7 cellular contexts compared by ENCODE assay signal in the genomic region with DNA sequence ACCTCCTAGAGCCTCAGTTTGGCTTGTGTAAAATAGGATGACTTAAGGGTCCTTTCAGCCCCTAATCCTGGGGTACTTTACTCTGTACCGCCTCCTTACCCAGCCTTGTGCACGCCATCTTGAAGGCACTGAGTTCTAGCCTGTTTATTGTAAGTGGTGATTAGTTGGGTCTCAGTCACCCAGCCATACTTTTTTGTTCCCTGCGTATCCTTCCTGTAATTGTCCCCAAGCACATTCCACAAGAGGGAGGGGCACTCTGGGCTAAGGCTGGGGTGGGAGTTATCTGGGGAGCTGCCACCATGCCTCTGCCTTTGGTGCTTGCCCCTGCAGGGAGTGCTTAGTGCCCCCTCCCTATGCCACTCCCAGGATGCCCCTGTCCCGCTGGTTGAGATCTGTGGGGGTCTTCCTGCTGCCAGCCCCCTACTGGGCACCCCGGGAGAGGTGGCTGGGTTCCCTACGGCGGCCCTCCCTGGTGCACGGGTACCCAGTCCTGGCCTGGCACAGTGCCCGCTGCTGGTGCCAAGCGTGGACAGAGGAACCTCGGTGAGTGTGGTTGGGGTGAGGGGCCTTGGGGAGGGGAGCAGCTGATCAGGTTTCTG. TPM values are rescaled to one million over a fixed set of nuclear protein-coding genes. Genes with fewer than 3 reads are reported as not detected.
A peak's percentile ranks its signal among the peaks of the same experiment; 100 is the strongest.
DNase-seq lines count a peak whose midpoint lies in the region; ATAC-seq, FAIRE-seq and TF ChIP-seq lines count a peak whose summit lies in the region.

No MANE protein-coding gene starts in this region.

- H3K79me2 ChIP-seq in H1 (ENCODE audit: control insufficient read depth in 1 of 2, insufficient read depth in 2 of 2, low read length in 2 of 2), result peaks cover 8 to 36% of the 10 kb centered on the region in 2 experiments

- peak overlapping the region; percentile 90 to 98 (median 98) for H3K27ac Mint-ChIP-seq in naive B cell

- H3K23me2 ChIP-seq in H1 (ENCODE audit: low read depth, low read length), result peaks cover 9% of the 10 kb centered on the region

- H3K9ac ChIP-seq in H1 (replicated peaks in 1 of 4; ENCODE audit: extremely low read depth in 1 of 4, low read depth in 3 of 4, low read length in 3 of 4), result peak overlapping the region; percentile 82 to 88 (median 85)

- peak overlapping the region; percentile 77 for H4K5ac ChIP-seq in H1 (ENCODE audit: insufficient read length, low read depth, low read length)

- H4K20me1 ChIP-seq in H1 (replicated peaks in 1 of 2; ENCODE audit: control insufficient read depth in 1 of 2, insufficient read depth in 2 of 2, low read length in 2 of 2), result peaks cover 5 to 20% of the 10 kb centered on the region in 2 experiments

- H2BK120ac ChIP-seq in H1 (replicated peaks; ENCODE audit: low read depth, low read length), result peak overlapping the region; percentile 91

- CTCF ChIA-PET in H1 (lab: Charles Lee; ENCODE audit: partially characterized antibody), result interaction anchor here (1.4 to 1.8 kb wide), 3 partner anchors 14 to 58 kb away, joined by 4 to 12 read pairs (median 4); no protein-coding TSS in a partner anchor

- TF ChIP-seq EP300 in H1 (IDR thresholded peaks at IDR 0.05; ENCODE audit: borderline replicate concordance in 1 of 2, low read depth in 2 of 2, low read length in 2 of 2), result no peak

- peak overlapping the region; percentile 79 to 100 (median 89) for H3K4me3 ChIP-seq in H1 (ENCODE audit: extremely low read depth in 1 of 4, insufficient read depth in 2 of 4, low read depth in 3 of 4, low read length in 4 of 4)

- peaks cover 3 to 32% (median 16%) of the 10 kb centered on the region in 4 experiments; a peak in 6 of 8 replicates for H3K36me3 ChIP-seq in H1 (ENCODE audit: control insufficient read depth in 2 of 4, insufficient read depth in 4 of 4, low read length in 3 of 4)

- TF ChIP-seq RAD21 in H1 (IDR thresholded peaks at IDR 0.05 in 1 of 2, conservative IDR thresholded peaks at IDR 0.05 in 1 of 2; ENCODE audit: low read depth in 2 of 2, low read length in 2 of 2), result no peak

- peaks cover 0 to 8% of the 10 kb centered on the region in 2 donors for H3K36me3 Mint-ChIP-seq in naive B cell

- TF ChIP-seq POLR2A in GM18951 (IDR thresholded peaks at IDR 0.05; ENCODE audit: extremely low read depth, insufficient read depth, insufficient read length), result peak; percentile 24
- TF ChIP-seq POLR2A in H1 (IDR thresholded peaks at IDR 0.05; ENCODE audit: control extremely low read depth in 1 of 2, low read depth in 2 of 2, low read length in 2 of 2), result no peak

- H2AK5ac ChIP-seq in H1 (ENCODE audit: low read depth, low read length), result peak overlapping the region; percentile 42; the same call in 1 of the 2 replicates

- FAIRE-seq in H1 (lab: Jason Lieb, UNC), result no peak

- WGBS in H1 (ENCODE audit: extremely low coverage in 1 of 2, insufficient coverage in 1 of 2, insufficient read length in 1 of 2, insufficient replicate concordance in 2 of 2, low coverage in 1 of 2, low lambda C conversion rate in 2 of 2, missing lambda C conversion rate in 1 of 2), 2 experiments, result 63% methylated on average over 11 of the region's 11 CpGs; no CpG with 5 or more reads in 1 of the 2 experiments

- peaks cover 21 to 37% (median 28%) of the 10 kb centered on the region in 3 donors for H3K4me1 Mint-ChIP-seq in naive B cell

- H3K9me3 ChIP-seq in H1 (ENCODE audit: insufficient read depth in 2 of 2, low read depth in 1 of 2, low read length in 1 of 2), result no peaks in the 10 kb centered on the region

- H3K14ac ChIP-seq in H1 (ENCODE audit: insufficient read length), result peak overlapping the region; percentile 2

- H3K27me3 ChIP-seq in H1 (replicated peaks in 1 of 4; ENCODE audit: control insufficient read depth in 3 of 4, extremely low read depth in 1 of 4, insufficient read depth in 3 of 4, low read length in 3 of 4), result no peaks in the 10 kb centered on the region; a peak in 1 of 7 replicates

- H3K23ac ChIP-seq in H1 (ENCODE audit: insufficient read length), result no peak overlapping the region

- peak overlapping the region; percentile 91 for H3K56ac ChIP-seq in H1 (replicated peaks; ENCODE audit: insufficient read length, low read depth, low read length)

- H3K4ac ChIP-seq in H1 (replicated peaks; ENCODE audit: insufficient read length, low read depth, low read length), result peak overlapping the region; percentile 93

- POLR2A ChIA-PET in H1 (lab: Charles Lee; ENCODE audit: partially characterized antibody), result interaction anchor here (0.6 to 1.9 kb wide), 3 partner anchors 12 to 74 kb away, joined by 3 to 12 read pairs (median 6); partner anchors contain the start of genes CLK2 and RUSC1

- in situ Hi-C loops in GM18951 (cut with MboI; ENCODE audit: low sequenced_read_pairs, unreplicated experiment), result no loop called here

- H2BK15ac ChIP-seq in H1 (ENCODE audit: low read length), result 0 out of 2 replicates have a peak overlapping the region, but pooled peaks have one; percentile 4

- peak overlapping the region; percentile 90 to 99 (median 97) for H3K4me3 Mint-ChIP-seq in naive B cell

- H3K9me3 Mint-ChIP-seq in naive B cell, result no peaks in the 10 kb centered on the region

- peak overlapping the region; percentile 89 for H3K18ac ChIP-seq in H1 (ENCODE audit: extremely low read depth, low read length)

- no peak for ATAC-seq in naive B cell (ENCODE audit: low read depth in 2 of 2)
- ATAC-seq in GM19395 (IDR thresholded peaks at IDR 0.05; ENCODE audit: unreplicated experiment), result no peak

- peak overlapping the region; percentile 77 for H4K91ac ChIP-seq in H1 (replicated peaks; ENCODE audit: insufficient read length, low read length)

- H3K4me2 ChIP-seq in H1 (ENCODE audit: insufficient read depth in 1 of 2, low read depth in 2 of 2, low read length in 2 of 2), result peak overlapping the region; percentile 83 to 84

- peak overlapping the region; percentile 88 for H4K8ac ChIP-seq in H1 (ENCODE audit: extremely low read depth, insufficient read depth, low read length)

- H2BK5ac ChIP-seq in H1 (ENCODE audit: low read depth, low read length), result peak overlapping the region; percentile 96

- peaks cover 0 to 8% (median 4%) of the 10 kb centered on the region in 4 experiments; a peak in 6 of 7 replicates for H3K4me1 ChIP-seq in H1 (replicated peaks in 1 of 4; ENCODE audit: control insufficient read depth in 3 of 4, insufficient read depth in 4 of 4, low read length in 3 of 4)

- peak overlapping the region; percentile 15; the same call in 1 of the 2 replicates for H2BK20ac ChIP-seq in H1 (ENCODE audit: low read length)

- H3K27me3 Mint-ChIP-seq in naive B cell, result no peaks in the 10 kb centered on the region

- no peak for TF ChIP-seq CTCF in H1 (IDR thresholded peaks at IDR 0.05; ENCODE audit: control extremely low read depth in 1 of 3, insufficient read depth in 1 of 3, low read depth in 1 of 3, low read length in 3 of 3)

- DNase-seq in H1 (ENCODE audit: low read depth in 1 of 2, low spot score in 2 of 2) (no peak), naive B cell (no peak)
- no peak for DNase-seq in activated effector memory CD4-positive, alpha-beta T cell treated with Interleukin-2 at 50 U/mL for 16 hours
- no peak for DNase-seq in stimulated activated CD4-positive, alpha-beta T cell treated with anti-CD3 and anti-CD28 coated beads, Interleukin-15, amount 100 ng/mL, for 24 hours

- H2BK12ac ChIP-seq in H1 (ENCODE audit: low read depth, low read length), result 0 out of 2 replicates have a peak overlapping the region, but pooled peaks have one; percentile 32

- peak overlapping the region; percentile 65 for H3K27ac ChIP-seq in H1 (ENCODE audit: low read depth, low read length)

- H2AFZ ChIP-seq in H1 (ENCODE audit: low read length), result no peak overlapping the region

- H3K79me1 ChIP-seq in H1 (ENCODE audit: low read depth, low read length), result peaks cover 16% of the 10 kb centered on the region; the same call in 1 of the 2 replicates

RNA-seq across cellular contexts. Expression of gene FDPS, which starts 0.9 kb away (rescaled TPM):
- 91.4 TPM for polyA plus RNA-seq in PFSK-1 (2012; ENCODE audit: insufficient read length, low read depth)
- 368 and 370 TPM in 2 replicates for total RNA-seq in H1 (2021; fragmentation: NEBNext Ultra II Directional; extraction: Animal tissue kit (Norgen Biotek cat#: 25700))
- 234 and 267 TPM in 2 replicates for polyA plus RNA-seq in H1 (2011; rRNA removed)
- polyA plus RNA-seq in H1 (2011; cell fraction: cytosol; rRNA removed), result 353 TPM
- polyA plus RNA-seq in H1 (2011; cell fraction: nucleus; rRNA removed), result 245 TPM
- 352 to 469 TPM (median 417 TPM) in 4 replicates for polyA plus RNA-seq in H1 (2012, experiment 1 of 2)
- polyA plus RNA-seq in H1 (2012, experiment 2 of 2), result 350 TPM
- 351 TPM for polyA plus RNA-seq in H1 (2013, experiment 1 of 2)
- 364 TPM for polyA plus RNA-seq in H1 (2013, experiment 2 of 2)
- polyA minus RNA-seq in H1 (2011; rRNA and poly(A)+ RNA removed), result 183 and 260 TPM in 2 replicates
- polyA minus RNA-seq in H1 (2011; cell fraction: cytosol; rRNA and poly(A)+ RNA removed), result 103 TPM
- 97.7 TPM for polyA minus RNA-seq in H1 (2011; cell fraction: nucleus; rRNA and poly(A)+ RNA removed)
- 100 to 1,000 TPM in 5 of 6 donors, 10 to 100 TPM in 1; 99.4 to 187 (median 117) TPM for polyA plus RNA-seq in naive B cell (ENCODE audit: low read depth in 6 of 6)

RNA-seq across cellular contexts. Expression of gene PKLR, which starts 8.3 kb away (rescaled TPM):
- not detected for polyA plus RNA-seq in PFSK-1 (2012; ENCODE audit: insufficient read length, low read depth)
- 2.3 and 2.4 TPM in 2 replicates for total RNA-seq in H1 (2021; fragmentation: NEBNext Ultra II Directional; extraction: Animal tissue kit (Norgen Biotek cat#: 25700))
- polyA plus RNA-seq in H1 (2011; rRNA removed), result 7.5 and 9.9 TPM in 2 replicates
- 7.1 TPM for polyA plus RNA-seq in H1 (2011; cell fraction: cytosol; rRNA removed)
- polyA plus RNA-seq in H1 (2011; cell fraction: nucleus; rRNA removed), result 8.5 TPM
- polyA plus RNA-seq in H1 (2012, experiment 1 of 2), result 2.9 to 5.2 TPM (median 4.0 TPM) in 4 replicates
- 4.1 TPM for polyA plus RNA-seq in H1 (2012, experiment 2 of 2)
- 0.93 TPM for polyA plus RNA-seq in H1 (2013, experiment 1 of 2)
- 0.96 TPM for polyA plus RNA-seq in H1 (2013, experiment 2 of 2)
- polyA minus RNA-seq in H1 (2011; rRNA and poly(A)+ RNA removed), result 2.8 and 3.7 TPM in 2 replicates
- 1.5 TPM for polyA minus RNA-seq in H1 (2011; cell fraction: cytosol; rRNA and poly(A)+ RNA removed)
- 1.1 TPM for polyA minus RNA-seq in H1 (2011; cell fraction: nucleus; rRNA and poly(A)+ RNA removed)
- polyA plus RNA-seq in naive B cell (ENCODE audit: low read depth in 6 of 6), result not detected

RNA-seq across cellular contexts. Expression of gene RUSC1, which starts 11.2 kb away (rescaled TPM):
- polyA plus RNA-seq in PFSK-1 (2012; ENCODE audit: insufficient read length, low read depth), result 31.0 TPM
- 54.6 and 59.8 TPM in 2 replicates for total RNA-seq in H1 (2021; fragmentation: NEBNext Ultra II Directional; extraction: Animal tissue kit (Norgen Biotek cat#: 25700))
- polyA plus RNA-seq in H1 (2011; rRNA removed) (90.4 and 117 TPM in 2 replicates), naive B cell (ENCODE audit: low read depth in 6 of 6) (1 to 10 TPM in 5 of 6 donors, not detected in 1; 3.4 to 6.5 (median 5.0) TPM)
- 60.0 TPM for polyA plus RNA-seq in H1 (2011; cell fraction: cytosol; rRNA removed)
- 139 TPM for polyA plus RNA-seq in H1 (2011; cell fraction: nucleus; rRNA removed)
- 50.4 to 55.5 TPM (median 53.0 TPM) in 4 replicates for polyA plus RNA-seq in H1 (2012, experiment 1 of 2)
- 70.8 TPM for polyA plus RNA-seq in H1 (2012, experiment 2 of 2)
- 38.0 TPM for polyA plus RNA-seq in H1 (2013, experiment 1 of 2)
- 36.9 TPM for polyA plus RNA-seq in H1 (2013, experiment 2 of 2)
- 26.7 and 34.3 TPM in 2 replicates for polyA minus RNA-seq in H1 (2011; rRNA and poly(A)+ RNA removed)
- 25.6 TPM for polyA minus RNA-seq in H1 (2011; cell fraction: cytosol; rRNA and poly(A)+ RNA removed)
- polyA minus RNA-seq in H1 (2011; cell fraction: nucleus; rRNA and poly(A)+ RNA removed), result 27.8 TPM

RNA-seq across cellular contexts. Expression of gene HCN3, which starts 32.3 kb away (rescaled TPM):
- 3.0 TPM for polyA plus RNA-seq in PFSK-1 (2012; ENCODE audit: insufficient read length, low read depth)
- total RNA-seq in H1 (2021; fragmentation: NEBNext Ultra II Directional; extraction: Animal tissue kit (Norgen Biotek cat#: 25700)), result 5.5 and 6.4 TPM in 2 replicates
- polyA plus RNA-seq in H1 (2011; rRNA removed) (7.3 and 8.8 TPM in 2 replicates), naive B cell (ENCODE audit: low read depth in 6 of 6) (under 1 TPM in 2 of 6 donors, not detected in 4; 0.08 to 0.33 TPM)
- polyA plus RNA-seq in H1 (2011; cell fraction: cytosol; rRNA removed), result 8.3 TPM
- 41.0 TPM for polyA plus RNA-seq in H1 (2011; cell fraction: nucleus; rRNA removed)
- polyA plus RNA-seq in H1 (2012, experiment 1 of 2), result 6.4 to 8.9 TPM (median 6.9 TPM) in 4 replicates
- 3.6 TPM for polyA plus RNA-seq in H1 (2012, experiment 2 of 2)
- polyA plus RNA-seq in H1 (2013, experiment 1 of 2), result 4.6 TPM
- 4.7 TPM for polyA plus RNA-seq in H1 (2013, experiment 2 of 2)
- 4.7 and 8.4 TPM in 2 replicates for polyA minus RNA-seq in H1 (2011; rRNA and poly(A)+ RNA removed)
- 2.5 TPM for polyA minus RNA-seq in H1 (2011; cell fraction: cytosol; rRNA and poly(A)+ RNA removed)
- 7.1 TPM for polyA minus RNA-seq in H1 (2011; cell fraction: nucleus; rRNA and poly(A)+ RNA removed)

RNA-seq across cellular contexts. Expression of gene CLK2, which starts 36.2 kb away (rescaled TPM):
- polyA plus RNA-seq in PFSK-1 (2012; ENCODE audit: insufficient read length, low read depth), result 56.1 TPM
- total RNA-seq in H1 (2021; fragmentation: NEBNext Ultra II Directional; extraction: Animal tissue kit (Norgen Biotek cat#: 25700)), result 58.2 and 62.2 TPM in 2 replicates
- polyA plus RNA-seq in H1 (2011; rRNA removed) (76.0 and 98.8 TPM in 2 replicates), naive B cell (ENCODE audit: low read depth in 6 of 6) (10 to 100 TPM; 11.6 to 28.2 (median 18.1) TPM)
- polyA plus RNA-seq in H1 (2011; cell fraction: cytosol; rRNA removed), result 73.0 TPM
- polyA plus RNA-seq in H1 (2011; cell fraction: nucleus; rRNA removed), result 458 TPM
- 49.9 to 84.8 TPM (median 77.3 TPM) in 4 replicates for polyA plus RNA-seq in H1 (2012, experiment 1 of 2)
- 31.5 TPM for polyA plus RNA-seq in H1 (2012, experiment 2 of 2)
- 59.7 TPM for polyA plus RNA-seq in H1 (2013, experiment 1 of 2)
- 53.7 TPM for polyA plus RNA-seq in H1 (2013, experiment 2 of 2)
- 74.1 and 100 TPM in 2 replicates for polyA minus RNA-seq in H1 (2011; rRNA and poly(A)+ RNA removed)
- 37.4 TPM for polyA minus RNA-seq in H1 (2011; cell fraction: cytosol; rRNA and poly(A)+ RNA removed)
- 107 TPM for polyA minus RNA-seq in H1 (2011; cell fraction: nucleus; rRNA and poly(A)+ RNA removed)

Comparison
In these comparisons a context has a peak if more than half of its experiments do, and no peak if none do; other contexts are left out.
1. RNA of gene RUSC1, which starts 11.2 kb away (polyA plus RNA-seq): 36.9 to 139 TPM in H1; 3.4 to 6.5 TPM in naive B cell; every median in the first group is over 4 times any median in the second.